In genomic region chr1:15355968-15356621, GRCh38 we compare ENCODE assay signal across 19 cellular contexts. TPM values are rescaled to one million over a fixed set of nuclear protein-coding genes. Genes with fewer than 3 reads are reported as not detected.
DNase-seq lines count a peak whose midpoint lies in the region; ATAC-seq, FAIRE-seq and TF ChIP-seq lines count a peak whose summit lies in the region.
"Had no signal": no experiment of that assay in that cellular context is flagged by ENCODE, and none has a peak within 500 bp of the region (broad histone marks: within the 10 kb centered on the region; RNA-seq: fewer than 3 reads in every experiment).

No MANE protein-coding gene starts in this region.

- H3K27me3 ChIP-seq in Panc1 (ENCODE audit: control insufficient read depth, insufficient read depth, low read length) (no peaks in the 10 kb centered on the region), small intestine (ENCODE audit: control insufficient read depth in 2 of 2, insufficient read depth in 2 of 2, low read length in 2 of 2) (no peaks in the 10 kb centered on the region), pancreas (no peaks in the 10 kb centered on the region)
- H3K27me3 ChIP-seq: colonic mucosa, esophagus muscularis mucosa, uterus had no signal

- in situ Hi-C loops in Panc1 (cut with HindIII; ENCODE audit: low pct_unique_long_range_greater_than_20kb, low sequenced_read_pairs), result no loop called here

- no peak for FAIRE-seq in small intestine (lab: Jason Lieb, UNC)
- no peak for FAIRE-seq in pancreas (lab: Jason Lieb, UNC)
- FAIRE-seq: D721Med had no signal

- H3K9me3 Mint-ChIP-seq in activated naive CD8-positive, alpha-beta T cell treated with anti-CD3 and anti-CD28 coated beads, Interleukin-2, amount 50 U/mL, for 24 hours, result no peaks in the 10 kb centered on the region
- H3K9me3 Mint-ChIP-seq in activated naive CD8-positive, alpha-beta T cell treated with anti-CD3 and anti-CD28 coated beads for 36 hours, result no peaks in the 10 kb centered on the region
- H3K9me3 Mint-ChIP-seq: mesothelial cell of epicardium; T-helper 2 cell treated with Interferon-gamma antibody and Interleukin-4, amounts not matched to agents 5 μg/mL and 100 μg/mL, for 36 hours had no signal

- ATAC-seq in activated naive CD8-positive, alpha-beta T cell treated with anti-CD3 and anti-CD28 coated beads, Interleukin-2, amount 50 U/mL, for 24 hours, result peak; percentile 47
- ATAC-seq in Panc1 (peak; percentile 36; the same call in 1 of the 2 replicates), pancreas (no peak), GM18858 (IDR thresholded peaks at IDR 0.05; ENCODE audit: unreplicated experiment) (no peak)

- DNase-seq in activated naive CD8-positive, alpha-beta T cell treated with anti-CD3 and anti-CD28 coated beads, Interleukin-2, amount 50 U/mL, for 24 hours, result no peak
- no peak for DNase-seq in activated naive CD8-positive, alpha-beta T cell treated with anti-CD3 and anti-CD28 coated beads for 36 hours
- DNase-seq in Panc1 (ENCODE audit: low read depth, low spot score), result no peak
- peak; percentile 55 for DNase-seq in choroid plexus epithelial cell (ENCODE audit: low read depth)
- peak; percentile 76 for DNase-seq in small intestine
- no peak for DNase-seq in NAMALWA (ENCODE audit: low spot score)
- no peak for DNase-seq in pancreas
- DNase-seq: activated naive CD4-positive, alpha-beta T cell treated with Interleukin-2 at 50 U/mL for 16 hours; colonic mucosa; GOT3; NCI-H1105; stimulated activated CD4-positive, alpha-beta T cell treated with anti-CD3 and anti-CD28 coated beads, Interleukin-1b, Interleukin-23, amount 100 ng/mL, for 48 hours; uterus had no signal

- H3K4me1 ChIP-seq in Panc1 (ENCODE audit: control insufficient read depth, insufficient read depth, low read length) (peaks cover 24% of the 10 kb centered on the region), small intestine (ENCODE audit: control insufficient read depth in 2 of 2, insufficient read depth in 1 of 2, low read depth in 1 of 2, low read length in 1 of 2) (peaks cover 0 to 8% of the 10 kb centered on the region in 2 donors), pancreas (peaks cover 4 to 18% (median 10%) of the 10 kb centered on the region in 3 donors)
- H3K4me1 ChIP-seq: colonic mucosa, uterus had no signal

- H3K4me3 Mint-ChIP-seq in activated naive CD8-positive, alpha-beta T cell treated with anti-CD3 and anti-CD28 coated beads, Interleukin-2, amount 50 U/mL, for 24 hours, result no peak overlapping the region
- H3K4me3 Mint-ChIP-seq in activated naive CD8-positive, alpha-beta T cell treated with anti-CD3 and anti-CD28 coated beads for 36 hours, result no peak overlapping the region
- H3K4me3 Mint-ChIP-seq: mesothelial cell of epicardium; T-helper 2 cell treated with Interferon-gamma antibody and Interleukin-4, amounts not matched to agents 5 μg/mL and 100 μg/mL, for 36 hours had no signal

- H3K9me3 ChIP-seq in Panc1 (ENCODE audit: control insufficient read depth, insufficient read depth, low read depth, low read length) (no peaks in the 10 kb centered on the region), small intestine (ENCODE audit: control insufficient read depth, low read depth) (no peaks in the 10 kb centered on the region), pancreas (no peaks in the 10 kb centered on the region)
- H3K9me3 ChIP-seq: colonic mucosa, esophagus muscularis mucosa, uterus had no signal

- H3K36me3 ChIP-seq in Panc1 (ENCODE audit: control insufficient read depth, insufficient read depth, low read length) (no peaks in the 10 kb centered on the region), small intestine (ENCODE audit: control insufficient read depth in 2 of 2, insufficient read depth in 2 of 2, low read length in 2 of 2) (no peaks in the 10 kb centered on the region), pancreas (no peaks in the 10 kb centered on the region)
- H3K36me3 ChIP-seq: colonic mucosa, esophagus muscularis mucosa, uterus had no signal

- TF ChIP-seq CTCF in Panc1 (IDR thresholded peaks at IDR 0.05) (no peak), choroid plexus epithelial cell (conservative IDR thresholded peaks at IDR 0.05; ENCODE audit: low read depth, low read length) (no peak), pancreas (IDR thresholded peaks at IDR 0.05) (no peak)

- no peak overlapping the region for H3K27ac Mint-ChIP-seq in activated naive CD8-positive, alpha-beta T cell treated with anti-CD3 and anti-CD28 coated beads, Interleukin-2, amount 50 U/mL, for 24 hours
- no peak overlapping the region for H3K27ac Mint-ChIP-seq in activated naive CD8-positive, alpha-beta T cell treated with anti-CD3 and anti-CD28 coated beads for 36 hours
- H3K27ac Mint-ChIP-seq: mesothelial cell of epicardium; progenitor cell of endocrine pancreas; T-helper 2 cell treated with Interferon-gamma antibody and Interleukin-4, amounts not matched to agents 5 μg/mL and 100 μg/mL, for 36 hours had no signal

- POLR2A ChIA-PET in Panc1 (lab: Charles Lee), result no interaction called here

- H3K27me3 Mint-ChIP-seq in activated naive CD8-positive, alpha-beta T cell treated with anti-CD3 and anti-CD28 coated beads, Interleukin-2, amount 50 U/mL, for 24 hours, result peaks cover 13% of the 10 kb centered on the region
- H3K27me3 Mint-ChIP-seq in activated naive CD8-positive, alpha-beta T cell treated with anti-CD3 and anti-CD28 coated beads for 36 hours, result peaks cover 3% of the 10 kb centered on the region

- 58 to 81% (median 63%) methylated on average over 16 of the region's 16 CpGs for WGBS in small intestine, 3 donors
- WGBS in pancreas, 2 donors, result 89 to 92% methylated on average over 16 of the region's 16 CpGs

- no TSS peak for BruUV-seq in Panc1 (replicated peaks; lab: Mats Ljungman, UMichigan)

- CTCF ChIA-PET in Panc1 (lab: Charles Lee), result no interaction called here

- H3K36me3 Mint-ChIP-seq in activated naive CD8-positive, alpha-beta T cell treated with anti-CD3 and anti-CD28 coated beads, Interleukin-2, amount 50 U/mL, for 24 hours (ENCODE audit: low read depth), result no peaks in the 10 kb centered on the region
- H3K36me3 Mint-ChIP-seq in activated naive CD8-positive, alpha-beta T cell treated with anti-CD3 and anti-CD28 coated beads for 36 hours, result no peaks in the 10 kb centered on the region
- H3K36me3 Mint-ChIP-seq: mesothelial cell of epicardium had no signal

- intact Hi-C loops in Panc1 (cut with micrococcal nuclease; ENCODE audit: unreplicated experiment), result no loop called here
- intact Hi-C loops in pancreas (cut with DNase I), result no loop called here

- H3K4me1 Mint-ChIP-seq in activated naive CD8-positive, alpha-beta T cell treated with anti-CD3 and anti-CD28 coated beads, Interleukin-2, amount 50 U/mL, for 24 hours, result peaks cover 41% of the 10 kb centered on the region
- H3K4me1 Mint-ChIP-seq in activated naive CD8-positive, alpha-beta T cell treated with anti-CD3 and anti-CD28 coated beads for 36 hours, result peaks cover 23% of the 10 kb centered on the region

- H3K4me3 ChIP-seq in Panc1 (ENCODE audit: low read depth in 2 of 2, low read length in 2 of 2), result peak overlapping the region in 1 of 2 experiments; percentile 4; a peak in 2 of 4 replicates
- no peak overlapping the region for H3K4me3 ChIP-seq in choroid plexus epithelial cell (ENCODE audit: low read depth, low read length)
- H3K4me3 ChIP-seq in small intestine (ENCODE audit: low read depth in 1 of 2, low read length in 2 of 2), result no peak overlapping the region
- no peak overlapping the region for H3K4me3 ChIP-seq in pancreas
- H3K4me3 ChIP-seq: colonic mucosa, esophagus muscularis mucosa, uterus had no signal

- H3K27ac ChIP-seq in Panc1 (ENCODE audit: low read length) (no peak overlapping the region), small intestine (ENCODE audit: low read depth in 1 of 2, low read length in 1 of 2) (peak overlapping the region in 1 of 2 donors; percentile 4), pancreas (no peak overlapping the region)
- H3K27ac ChIP-seq: colonic mucosa, esophagus muscularis mucosa, uterus had no signal

RNA-seq across cellular contexts. Expression of gene EFHD2, which starts 53.6 kb away (rescaled TPM):
- total RNA-seq in activated naive CD8-positive, alpha-beta T cell treated with anti-CD3 and anti-CD28 coated beads for 36 hours, result 10 to 100 TPM; 45.6 to 46.2 TPM
- 90.8 TPM for total RNA-seq in Panc1 (2021; ENCODE audit: unreplicated experiment)
- polyA plus RNA-seq in Panc1 (2012; ENCODE audit: insufficient read length), result 96.2 TPM
- 100 to 1,000 TPM; 147 to 149 (median 149) TPM for polyA plus RNA-seq in small intestine
- total RNA-seq in pancreas, result 10 to 100 TPM; 35.9 to 43.6 (median 38.8) TPM
- polyA plus RNA-seq in pancreas, result 10 to 100 TPM; 30.5 to 47.4 TPM

Comparison
In these comparisons a context has a peak if more than half of its experiments do, and no peak if none do; other contexts are left out.
1. ATAC-seq: peak in activated naive CD8-positive, alpha-beta T cell treated with anti-CD3 and anti-CD28 coated beads, Interleukin-2, amount 50 U/mL, for 24 hours (single experiment) and Panc1 (single experiment); none in pancreas (0 of 4) and GM18858 (single experiment).
2. DNase-seq: peak in choroid plexus epithelial cell (single experiment) and small intestine (single experiment); none in activated naive CD8-positive, alpha-beta T cell treated with anti-CD3 and anti-CD28 coated beads, Interleukin-2, amount 50 U/mL, for 24 hours (single experiment), activated naive CD8-positive, alpha-beta T cell treated with anti-CD3 and anti-CD28 coated beads for 36 hours (single experiment), Panc1 (single experiment), NAMALWA (single experiment) and pancreas (0 of 6).